In genomic region chr2:110804915-110805314, GRCh38 we compare ENCODE assay signal across 10 cellular contexts.
DNase-seq lines count a peak whose midpoint lies in the region; ATAC-seq and TF ChIP-seq lines count a peak whose summit lies in the region.
"Had no signal": no experiment of that assay in that cellular context is flagged by ENCODE, and none has a peak within 500 bp of the region (broad histone marks: within the 10 kb centered on the region; RNA-seq: fewer than 3 reads in every experiment).

No MANE protein-coding gene starts in this region.

- BruUV-seq in mammary epithelial cell (replicated peaks; lab: Mats Ljungman, UMichigan): no TSS peak

- DNase-seq in T-helper 1 cell (peak in 4 of 5 donors; percentile 3 to 62 (median 22)), COR-L47 (lab: John Stamatoyannopoulos, UW) (no peak), ascending aorta (ENCODE audit: low spot score in 2 of 2) (no peak), GM03348 (ENCODE audit: low spot score) (no peak), mammary epithelial cell (no peak)
- DNase-seq in activated naive CD8-positive, alpha-beta T cell treated with anti-CD3 and anti-CD28 coated beads, Interleukin-2, amount 50 U/mL, for 24 hours: peak; percentile 66
- DNase-seq in stimulated activated effector memory CD8-positive, alpha-beta T cell treated with anti-CD3 and anti-CD28 coated beads, Interleukin-12 subunit alpha, Interleukin-12 subunit beta, amount 100 ng/mL, for 72 hours (ENCODE audit: low spot score in 2 of 2): peak; percentile 39 to 74
- DNase-seq: caudate nucleus, NCI-H524 had no signal

- in situ Hi-C loops in mammary epithelial cell (cut with MboI; ENCODE audit: low sequenced_read_pairs in 2 of 2): loop anchor here in 1 of 2 donors (25.0 kb wide), 1 partner anchor 907 kb away; no protein-coding TSS in a partner anchor

- H3K4me1 Mint-ChIP-seq in activated naive CD8-positive, alpha-beta T cell treated with anti-CD3 and anti-CD28 coated beads, Interleukin-2, amount 50 U/mL, for 24 hours: peaks cover 28% of the 10 kb centered on the region
- H3K4me1 Mint-ChIP-seq in stimulated activated effector memory CD8-positive, alpha-beta T cell treated with anti-CD3 and anti-CD28 coated beads, Interleukin-12 subunit alpha, Interleukin-12 subunit beta, amount 100 ng/mL, for 72 hours: peaks cover 33% of the 10 kb centered on the region

- H3K9me3 ChIP-seq in ascending aorta: peaks cover 0 to 5% of the 10 kb centered on the region in 2 donors
- H3K9me3 ChIP-seq in mammary epithelial cell (replicated peaks; ENCODE audit: insufficient read depth, low read length): no peaks in the 10 kb centered on the region

- peak overlapping the region; percentile 28 for H3K27ac Mint-ChIP-seq in activated naive CD8-positive, alpha-beta T cell treated with anti-CD3 and anti-CD28 coated beads, Interleukin-2, amount 50 U/mL, for 24 hours
- peak overlapping the region; percentile 51 for H3K27ac Mint-ChIP-seq in stimulated activated effector memory CD8-positive, alpha-beta T cell treated with anti-CD3 and anti-CD28 coated beads, Interleukin-12 subunit alpha, Interleukin-12 subunit beta, amount 100 ng/mL, for 72 hours

- H4K20me1 ChIP-seq in mammary epithelial cell (ENCODE audit: insufficient read depth, low read length): no peaks in the 10 kb centered on the region

- dilution Hi-C loops in mammary epithelial cell (cut with HindIII; ENCODE audit: low sequenced_read_pairs): no loop called here

- H3K4me2 ChIP-seq in mammary epithelial cell (ENCODE audit: insufficient read depth, low read depth, low read length): no peak overlapping the region

- no peaks in the 10 kb centered on the region for H3K36me3 ChIP-seq in ascending aorta
- H3K36me3 ChIP-seq in mammary epithelial cell (ENCODE audit: insufficient read depth, low read length): no peaks in the 10 kb centered on the region

- intact Hi-C loops in ascending aorta (cut with DNase I): no loop called here
- intact Hi-C loops in mammary epithelial cell (cut with micrococcal nuclease): no loop called here

- peak; percentile 59 for ATAC-seq in GM21737 (IDR thresholded peaks at IDR 0.05; ENCODE audit: unreplicated experiment)
- ATAC-seq in activated naive CD8-positive, alpha-beta T cell treated with anti-CD3 and anti-CD28 coated beads, Interleukin-2, amount 50 U/mL, for 24 hours: peak; percentile 99
- ATAC-seq in stimulated activated effector memory CD8-positive, alpha-beta T cell treated with anti-CD3 and anti-CD28 coated beads, Interleukin-12 subunit alpha, Interleukin-12 subunit beta, amount 100 ng/mL, for 72 hours: peak; percentile 99

- TF ChIP-seq CTCF in ascending aorta (IDR thresholded peaks at IDR 0.05) (no peak), mammary epithelial cell (conservative IDR thresholded peaks at IDR 0.05 in 1 of 2, IDR thresholded peaks at IDR 0.05 in 1 of 2; ENCODE audit: extremely low read depth in 1 of 2, insufficient read depth in 1 of 2, low read depth in 1 of 2, low read length in 2 of 2) (no peak)

- peaks cover 2% of the 10 kb centered on the region for H3K36me3 Mint-ChIP-seq in activated naive CD8-positive, alpha-beta T cell treated with anti-CD3 and anti-CD28 coated beads, Interleukin-2, amount 50 U/mL, for 24 hours (ENCODE audit: low read depth)
- H3K36me3 Mint-ChIP-seq in stimulated activated effector memory CD8-positive, alpha-beta T cell treated with anti-CD3 and anti-CD28 coated beads, Interleukin-12 subunit alpha, Interleukin-12 subunit beta, amount 100 ng/mL, for 72 hours: no peaks in the 10 kb centered on the region

- CTCF ChIA-PET in mammary epithelial cell (lab: Charles Lee; ENCODE audit: low non-redundant PET): no interaction called here

- H3K27me3 Mint-ChIP-seq in activated naive CD8-positive, alpha-beta T cell treated with anti-CD3 and anti-CD28 coated beads, Interleukin-2, amount 50 U/mL, for 24 hours: peaks cover 59% of the 10 kb centered on the region

- peaks cover 7% of the 10 kb centered on the region for H3K9me3 Mint-ChIP-seq in activated naive CD8-positive, alpha-beta T cell treated with anti-CD3 and anti-CD28 coated beads, Interleukin-2, amount 50 U/mL, for 24 hours
- H3K9me3 Mint-ChIP-seq in stimulated activated effector memory CD8-positive, alpha-beta T cell treated with anti-CD3 and anti-CD28 coated beads, Interleukin-12 subunit alpha, Interleukin-12 subunit beta, amount 100 ng/mL, for 72 hours: peaks cover 4% of the 10 kb centered on the region

- H3K4me1 ChIP-seq in ascending aorta (no peaks in the 10 kb centered on the region), mammary epithelial cell (ENCODE audit: insufficient read depth, low read length) (no peaks in the 10 kb centered on the region)

- no peak overlapping the region for H3K4me3 ChIP-seq in ascending aorta
- no peak overlapping the region for H3K4me3 ChIP-seq in mammary epithelial cell (replicated peaks in 1 of 3; ENCODE audit: insufficient read depth in 1 of 3, low read depth in 2 of 3, low read length in 3 of 3)

- peak overlapping the region; percentile 12 for H3K4me3 Mint-ChIP-seq in activated naive CD8-positive, alpha-beta T cell treated with anti-CD3 and anti-CD28 coated beads, Interleukin-2, amount 50 U/mL, for 24 hours
- H3K4me3 Mint-ChIP-seq in stimulated activated effector memory CD8-positive, alpha-beta T cell treated with anti-CD3 and anti-CD28 coated beads, Interleukin-12 subunit alpha, Interleukin-12 subunit beta, amount 100 ng/mL, for 72 hours: peak overlapping the region; percentile 30

- no peaks in the 10 kb centered on the region for H3K79me2 ChIP-seq in mammary epithelial cell (ENCODE audit: insufficient read depth, low read length)

- H3K27ac ChIP-seq in ascending aorta: no peak overlapping the region
- H3K27ac ChIP-seq in mammary epithelial cell (ENCODE audit: insufficient read depth, low read depth, low read length): no peak overlapping the region

- H3K27me3 ChIP-seq in ascending aorta: no peaks in the 10 kb centered on the region
- H3K27me3 ChIP-seq in mammary epithelial cell (ENCODE audit: insufficient read depth, low read length): peaks cover 2% of the 10 kb centered on the region

- 88% methylated on average over 7 of the region's 10 CpGs for WGBS in mammary epithelial cell (ENCODE audit: low coverage, missing lambda C conversion rate)

- H3K9ac ChIP-seq in mammary epithelial cell (ENCODE audit: insufficient read depth, low read length): no peak overlapping the region

- H2AFZ ChIP-seq in mammary epithelial cell (ENCODE audit: low read depth, low read length): no peak overlapping the region

Comparison
In these comparisons a context has a peak if more than half of its experiments do, and no peak if none do; other contexts are left out.
1. DNase-seq: peak in T-helper 1 cell (4 of 5), activated naive CD8-positive, alpha-beta T cell treated with anti-CD3 and anti-CD28 coated beads, Interleukin-2, amount 50 U/mL, for 24 hours (single experiment) and stimulated activated effector memory CD8-positive, alpha-beta T cell treated with anti-CD3 and anti-CD28 coated beads, Interleukin-12 subunit alpha, Interleukin-12 subunit beta, amount 100 ng/mL, for 72 hours (2 of 2); none in COR-L47 (single experiment), ascending aorta (0 of 2), GM03348 (single experiment) and mammary epithelial cell (single experiment).
2. Peak in every context shown above with its lines, with median percentiles within 50 percentile points of each other: ATAC-seq.